Comparison of ENCODE assay signal across 9 cellular contexts in genomic region chr3:37935756-37936666, GRCh38. TPM values are rescaled to one million over a fixed set of nuclear protein-coding genes. Genes with fewer than 3 reads are reported as not detected.
A peak's percentile ranks its signal among the peaks of the same experiment; 100 is the strongest.
DNase-seq lines count a peak whose midpoint lies in the region; ATAC-seq and TF ChIP-seq lines count a peak whose summit lies in the region.
"Had no signal": no experiment of that assay in that cellular context is flagged by ENCODE, and none has a peak within 500 bp of the region (broad histone marks: within the 10 kb centered on the region; RNA-seq: fewer than 3 reads in every experiment).

No MANE protein-coding gene starts in this region.

- peak; percentile 92 for ATAC-seq in PC-3
- ATAC-seq in HG02623 (IDR thresholded peaks at IDR 0.05; ENCODE audit: unreplicated experiment), result no peak
- no peak for ATAC-seq in HG02973 (IDR thresholded peaks at IDR 0.05; ENCODE audit: unreplicated experiment)

- H3K27ac ChIP-seq in PC-3 (ENCODE audit: low read length) (peak overlapping the region; percentile 63), epithelial cell of prostate (peak overlapping the region; percentile 58), mucosa of rectum (ENCODE audit: low read depth in 2 of 2, low read length in 2 of 2) (peak overlapping the region; percentile 54 to 56)
- H3K27ac ChIP-seq in effector memory CD4-positive, alpha-beta T cell (ENCODE audit: insufficient read depth, low read length, poor library complexity, severe bottlenecking), result no peak overlapping the region

- no peaks in the 10 kb centered on the region for H4K20me1 ChIP-seq in PC-3 (ENCODE audit: low read length)

- H3K79me2 ChIP-seq in PC-3 (ENCODE audit: low read length), result no peaks in the 10 kb centered on the region

- H3K9ac ChIP-seq in PC-3 (ENCODE audit: low read length) (no peak overlapping the region; the same call in 1 of the 2 replicates), mucosa of rectum (ENCODE audit: low read depth in 1 of 2, low read length in 2 of 2) (no peak overlapping the region)

- H3K36me3 ChIP-seq in PC-3 (ENCODE audit: low read depth, low read length) (no peaks in the 10 kb centered on the region), mucosa of rectum (ENCODE audit: control insufficient read depth in 2 of 2, insufficient read depth in 2 of 2, low read length in 2 of 2) (no peaks in the 10 kb centered on the region)
- no peaks in the 10 kb centered on the region for H3K36me3 ChIP-seq in effector memory CD4-positive, alpha-beta T cell (ENCODE audit: control insufficient read depth, insufficient read depth, low read length)

- POLR2A ChIA-PET in AG04449 (lab: Yijun Ruan, JAX), result interaction anchor here (0.6 to 1.1 kb wide), 3 partner anchors 10 to 130 kb away, joined by 3 to 4 read pairs (median 4); no protein-coding TSS in a partner anchor
- POLR2A ChIA-PET in PC-3 (lab: Charles Lee; ENCODE audit: unreplicated experiment), result interaction anchor here (0.6 kb wide), 1 partner anchor 205 kb away, joined by 3 read pairs; no protein-coding TSS in a partner anchor

- CTCF ChIA-PET in AG04449 (lab: Yijun Ruan, JAX), result interaction anchor here (1.5 to 2.0 kb wide), 2 partner anchors 9 to 31 kb away, joined by 3 to 10 read pairs; no protein-coding TSS in a partner anchor
- CTCF ChIA-PET in PC-3 (lab: Charles Lee), result interaction anchor here (0.6 kb wide), 1 partner anchor 412 kb away, joined by 3 read pairs; no protein-coding TSS in a partner anchor

- intact Hi-C loops in PC-3 (cut with micrococcal nuclease) (no loop called here), posterior vena cava (cut with DNase I) (no loop called here)

- H2AFZ ChIP-seq in PC-3 (ENCODE audit: low read length), result no peak overlapping the region

- TF ChIP-seq CTCF in AG04449 (IDR thresholded peaks at IDR 0.05; ENCODE audit: insufficient read depth, low read length, missing control alignments) (no peak), PC-3 (conservative IDR thresholded peaks at IDR 0.05; ENCODE audit: low read depth, low read length) (no peak)

- peaks cover 6% of the 10 kb centered on the region for H3F3A ChIP-seq in PC-3 (ENCODE audit: low read length, unreplicated experiment)

- no TSS peak for BruUV-seq in PC-3 (replicated peaks; lab: Mats Ljungman, UMichigan)

- H3K4me1 ChIP-seq in PC-3 (ENCODE audit: insufficient read depth, low read length) (peaks cover 27% of the 10 kb centered on the region), mucosa of rectum (ENCODE audit: control insufficient read depth in 2 of 2, insufficient read depth in 2 of 2, low read length in 2 of 2) (peaks cover 27 to 28% of the 10 kb centered on the region in 2 donors)
- no peaks in the 10 kb centered on the region for H3K4me1 ChIP-seq in effector memory CD4-positive, alpha-beta T cell (ENCODE audit: control insufficient read depth, insufficient read depth, low read length, poor library complexity, severe bottlenecking)

- H3K4me2 ChIP-seq in PC-3 (ENCODE audit: low read length), result peak overlapping the region; percentile 43

- H3K9me3 ChIP-seq in PC-3 (ENCODE audit: low read length) (no peaks in the 10 kb centered on the region), mucosa of rectum (ENCODE audit: control insufficient read depth in 2 of 2, low read length in 2 of 2) (no peaks in the 10 kb centered on the region)
- H3K9me3 ChIP-seq in effector memory CD4-positive, alpha-beta T cell (ENCODE audit: control insufficient read depth, low read length), result no peaks in the 10 kb centered on the region

- DNase-seq in AG04449 (ENCODE audit: low read depth, low spot score) (peak; percentile 84), PC-3 (peak; percentile 94), epithelial cell of prostate (ENCODE audit: low read depth, low spot score) (no peak), posterior vena cava (ENCODE audit: low spot score) (no peak)
- DNase-seq in effector memory CD4-positive, alpha-beta T cell, result no peak
- DNase-seq: NCI-H2227 treated with DMSO at 0.1 percent for 48 hours had no signal

- H3K27me3 ChIP-seq in PC-3 (ENCODE audit: low read length) (no peaks in the 10 kb centered on the region), mucosa of rectum (ENCODE audit: control insufficient read depth in 2 of 2, insufficient read depth in 2 of 2, low read length in 2 of 2) (no peaks in the 10 kb centered on the region)
- H3K27me3 ChIP-seq in effector memory CD4-positive, alpha-beta T cell (replicated peaks; ENCODE audit: control insufficient read depth, insufficient read depth, low read length, poor library complexity, severe bottlenecking), result no peaks in the 10 kb centered on the region

- H3K9me2 ChIP-seq in PC-3 (replicated peaks; ENCODE audit: low read length), result no peaks in the 10 kb centered on the region

- H3K4me3 ChIP-seq in AG04449 (ENCODE audit: low read depth, low read length), result peak overlapping the region; percentile 6; the same call in 1 of the 2 replicates
- H3K4me3 ChIP-seq in PC-3 (ENCODE audit: low read length), result no peak overlapping the region
- peak overlapping the region in 1 of 2 donors; percentile 27 for H3K4me3 ChIP-seq in mucosa of rectum (ENCODE audit: low read length in 2 of 2)
- no peak overlapping the region for H3K4me3 ChIP-seq in effector memory CD4-positive, alpha-beta T cell (ENCODE audit: insufficient read depth, low read depth, low read length, poor library complexity, severe bottlenecking)

RNA-seq across cellular contexts. Expression of gene VILL, which starts 54.6 kb away (rescaled TPM):
- total RNA-seq in PC-3 (2014; rRNA removed), result 0.44 and 1.8 TPM in 2 replicates
- 1 to 10 TPM; 3.4 to 5.9 TPM for total RNA-seq in posterior vena cava

Comparison
In these comparisons a context has a peak if more than half of its experiments do, and no peak if none do; other contexts are left out.
1. DNase-seq: peak in AG04449 (single experiment) and PC-3 (single experiment); none in epithelial cell of prostate (single experiment), effector memory CD4-positive, alpha-beta T cell (0 of 3) and posterior vena cava (single experiment).